ENCODE assay signal across 1 cellular context in genomic region chr22:31347251-31348008, GRCh38.
TF ChIP-seq lines count a peak whose summit lies in the region.

No MANE protein-coding gene starts in this region.

TF ChIP-seq in GM12878, 131 proteins besides CTCF, POLR2A, EP300 and RAD21 (continued from another document):
- TF ChIP-seq CUX1 (IDR thresholded peaks at IDR 0.05; ENCODE audit: insufficient replicate concordance, low read depth, low read length) = no peak
- no peak for TF ChIP-seq ZNF24 (IDR thresholded peaks at IDR 0.05)
- TF ChIP-seq MTA2 (IDR thresholded peaks at IDR 0.05; ENCODE audit: low read depth) = no peak
- TF ChIP-seq HCFC1 (IDR thresholded peaks at IDR 0.05; ENCODE audit: low read length) = no peak
- no peak for TF ChIP-seq ZNF687 (IDR thresholded peaks at IDR 0.05)
- TF ChIP-seq NR2F1 (conservative IDR thresholded peaks at IDR 0.05) = no peak
- TF ChIP-seq SMARCA5 (IDR thresholded peaks at IDR 0.05) = no peak
- no peak for TF ChIP-seq HDAC2 (IDR thresholded peaks at IDR 0.05)
- no peak for TF ChIP-seq E2F4 (IDR thresholded peaks at IDR 0.05; ENCODE audit: low read depth, low read length)
- TF ChIP-seq USF1 (IDR thresholded peaks at IDR 0.05; ENCODE audit: borderline replicate concordance, extremely low read length, insufficient read depth, low read depth, low read length) = no peak
- TF ChIP-seq MXI1 (IDR thresholded peaks at IDR 0.05; ENCODE audit: low read depth, low read length) = peak; percentile 57; the same call in 1 of the 2 replicates
- TF ChIP-seq ZBTB40 (IDR thresholded peaks at IDR 0.05; ENCODE audit: borderline replicate concordance) = no peak
- no peak for TF ChIP-seq RFX5 (IDR thresholded peaks at IDR 0.05; ENCODE audit: low read depth, low read length)
- no peak for TF ChIP-seq FOS (IDR thresholded peaks at IDR 0.05; ENCODE audit: borderline replicate concordance, extremely low read depth, insufficient read length)
- no peak for TF ChIP-seq JUND (IDR thresholded peaks at IDR 0.05; ENCODE audit: low read depth, low read length)
- no peak for TF ChIP-seq BRCA1 (IDR thresholded peaks at IDR 0.05; ENCODE audit: low read depth, low read length)
- TF ChIP-seq KLF5 (IDR thresholded peaks at IDR 0.05; ENCODE audit: partially characterized antibody) = no peak
- no peak for TF ChIP-seq ZNF274 (IDR thresholded peaks at IDR 0.05; ENCODE audit: insufficient read depth, insufficient read length)
- TF ChIP-seq DPF2 (IDR thresholded peaks at IDR 0.05) = 0 out of 2 replicates have a peak, but pooled peaks have one; percentile 37
- TF ChIP-seq PBX3 (IDR thresholded peaks at IDR 0.05; ENCODE audit: insufficient replicate concordance, low read depth, low read length) = no peak
- TF ChIP-seq MTA3 (IDR thresholded peaks at IDR 0.05; ENCODE audit: borderline replicate concordance, low read length) = peak; percentile 65; the same call in 1 of the 2 replicates
- TF ChIP-seq ZNF207 (IDR thresholded peaks at IDR 0.05; ENCODE audit: borderline replicate concordance) = no peak
- TF ChIP-seq ZNF217 (IDR thresholded peaks at IDR 0.05) = no peak
- TF ChIP-seq IRF5 (IDR thresholded peaks at IDR 0.05; ENCODE audit: borderline replicate concordance) = no peak
